Comparison of ENCODE assay signal across 35 cellular contexts in genomic region chr6:143247586-143247985, GRCh38.
"Had no signal": no experiment of that assay in that cellular context is flagged by ENCODE, and none has a peak within 500 bp of the region (broad histone marks: within the 10 kb centered on the region; RNA-seq: fewer than 3 reads in every experiment).

No MANE protein-coding gene starts in this region.

- H3K4me3 Mint-ChIP-seq: activated naive CD4-positive, alpha-beta T cell treated with anti-CD3 and anti-CD28 coated beads for 36 hours; activated naive CD4-positive, alpha-beta T cell treated with anti-CD3 and anti-CD28 coated beads, Interleukin-2, amount 10 ng/mL, durations not matched to agents 7 days and 5 days; activated naive CD4-positive, alpha-beta T cell treated with anti-CD3 and anti-CD28 coated beads, Interleukin-2, amount 50 U/mL, for 24 hours; activated naive CD8-positive, alpha-beta T cell; activated naive CD8-positive, alpha-beta T cell treated with anti-CD3 and anti-CD28 coated beads, Interleukin-2, amount 10 ng/mL, durations not matched to agents 7 days and 5 days; activated T-cell treated with anti-CD3 and anti-CD28 coated beads, Interleukin-2, amount 50 U/mL, for 24 hours; activated T-cell treated with anti-CD3 and anti-CD28 coated beads, Interleukin-2, amount 50 U/mL, for 4 hours; activated T-cell treated with anti-CD3 and anti-CD28 coated beads, Interleukin-2, amount 50 U/mL, for 72 hours; activated T-helper 1 cell treated with anti-CD3 and anti-CD28 coated beads, Interleukin-12 subunit alpha, Interleukin-12 subunit beta, Interleukin-2, Interleukin-4 antibody, amounts not matched to agents 30 ng/mL and 10 ng/mL and 1 ng/mL, durations not matched to agents 14 hours and 24 hours and 36 hours; activated T-helper 17 cell treated with anti-CD3 and anti-CD28 coated beads, Interleukin-2, amount 50 U/mL, for 72 hours; brain; central memory CD8-positive, alpha-beta T cell had no signal

- H3K36me3 Mint-ChIP-seq: activated naive CD4-positive, alpha-beta T cell treated with anti-CD3 and anti-CD28 coated beads, Interleukin-2, amount 10 ng/mL, durations not matched to agents 7 days and 5 days had no signal

- H3K27ac ChIP-seq: adrenal gland, ascending aorta, body of pancreas, brain microvascular endothelial cell, breast epithelium, cardiac muscle cell had no signal

- H3K27ac Mint-ChIP-seq: activated naive CD4-positive, alpha-beta T cell treated with anti-CD3 and anti-CD28 coated beads for 36 hours; activated naive CD4-positive, alpha-beta T cell treated with anti-CD3 and anti-CD28 coated beads, Interleukin-2, amount 10 ng/mL, durations not matched to agents 7 days and 5 days; activated naive CD4-positive, alpha-beta T cell treated with anti-CD3 and anti-CD28 coated beads, Interleukin-2, amount 50 U/mL, for 24 hours; activated naive CD4-positive, alpha-beta T cell treated with anti-CD3 and anti-CD28 coated beads, Interleukin-2, amount 50 U/mL, for 72 hours; activated naive CD8-positive, alpha-beta T cell; activated naive CD8-positive, alpha-beta T cell treated with anti-CD3 and anti-CD28 coated beads, Interleukin-2, amount 10 ng/mL, durations not matched to agents 7 days and 5 days; activated T-cell treated with anti-CD3 and anti-CD28 coated beads, Interleukin-2, amount 50 U/mL, for 24 hours; activated T-cell treated with anti-CD3 and anti-CD28 coated beads, Interleukin-2, amount 50 U/mL, for 72 hours; activated T-helper 1 cell treated with anti-CD3 and anti-CD28 coated beads, Interleukin-12 subunit alpha, Interleukin-12 subunit beta, Interleukin-2, Interleukin-4 antibody, amounts not matched to agents 30 ng/mL and 10 ng/mL and 1 ng/mL, durations not matched to agents 14 hours and 24 hours and 36 hours; activated T-helper 17 cell treated with anti-CD3 and anti-CD28 coated beads, Interleukin-2, amount 50 U/mL, for 72 hours; activated T-helper 2 cell treated with anti-CD3 and anti-CD28 coated beads, Interferon-gamma antibody, Interleukin-2, Interleukin-4, amounts not matched to agents 10 μg/mL and 5 μg/mL and 100 μg/mL, durations not matched to agents 14 hours and 24 hours and 36 hours; brain had no signal

- H3K9me3 ChIP-seq: adrenal gland, ascending aorta, body of pancreas, breast epithelium had no signal

- H3K27me3 ChIP-seq: adrenal gland, ascending aorta, body of pancreas, brain microvascular endothelial cell, breast epithelium, cardiac muscle cell had no signal

- H3K4me1 Mint-ChIP-seq: activated naive CD4-positive, alpha-beta T cell treated with anti-CD3 and anti-CD28 coated beads, Interleukin-2, amount 10 ng/mL, durations not matched to agents 7 days and 5 days; activated naive CD8-positive, alpha-beta T cell treated with anti-CD3 and anti-CD28 coated beads, Interleukin-2, amount 10 ng/mL, durations not matched to agents 7 days and 5 days; activated T-helper 17 cell treated with anti-CD3 and anti-CD28 coated beads, Interleukin-2, amount 50 U/mL, for 72 hours; brain; central memory CD8-positive, alpha-beta T cell had no signal

- H3K36me3 ChIP-seq: adrenal gland, brain microvascular endothelial cell, breast epithelium, cardiac muscle cell had no signal

- H3K9me3 Mint-ChIP-seq: activated naive CD4-positive, alpha-beta T cell treated with anti-CD3 and anti-CD28 coated beads, Interleukin-2, amount 10 ng/mL, durations not matched to agents 7 days and 5 days; activated naive CD4-positive, alpha-beta T cell treated with anti-CD3 and anti-CD28 coated beads, Interleukin-2, amount 50 U/mL, for 24 hours; activated T-cell treated with anti-CD3 and anti-CD28 coated beads, Interleukin-2, amount 50 U/mL, for 72 hours; activated T-helper 17 cell treated with anti-CD3 and anti-CD28 coated beads, Interleukin-2, amount 50 U/mL, for 72 hours; central memory CD8-positive, alpha-beta T cell had no signal

- H3K4me1 ChIP-seq: adrenal gland, ascending aorta, breast epithelium had no signal

- ATAC-seq: body of pancreas had no signal

- DNase-seq: activated effector memory CD4-positive, alpha-beta T cell treated with anti-CD3 and anti-CD28 coated beads, Interleukin-2, amount 50 U/mL, for 16 hours; activated effector memory CD4-positive, alpha-beta T cell treated with Interleukin-2 at 50 U/mL for 16 hours; activated gamma-delta T cell; activated gamma-delta T cell treated with Interleukin-2 at 50 U/mL for 16 hours; activated naive CD4-positive, alpha-beta T cell; activated naive CD4-positive, alpha-beta T cell treated with anti-CD3 and anti-CD28 coated beads, Interleukin-2, amount 10 ng/mL, durations not matched to agents 7 days and 5 days; activated naive CD4-positive, alpha-beta T cell treated with anti-CD3 and anti-CD28 coated beads, Interleukin-2, amount 50 U/mL, for 16 hours; activated naive CD8-positive, alpha-beta T cell treated with anti-CD3 and anti-CD28 coated beads, Interleukin-2, amount 10 ng/mL, durations not matched to agents 7 days and 5 days; activated T-cell treated with anti-CD3 and anti-CD28 coated beads for 4 hours; activated T-cell treated with anti-CD3 and anti-CD28 coated beads, Interleukin-2, amount 50 U/mL, for 1 hour; activated T-cell treated with anti-CD3 and anti-CD28 coated beads, Interleukin-2, amount 50 U/mL, for 24 hours; activated T-cell treated with anti-CD3 and anti-CD28 coated beads, Interleukin-2, amount 50 U/mL, for 4 hours; adrenal gland; amniotic stem cell; amygdala; anterior cingulate cortex; aorta; body of pancreas; brain microvascular endothelial cell; caudate nucleus; central memory CD4-positive, alpha-beta T cell; cerebellar nuclear complex had no signal

- H3K4me3 ChIP-seq: adrenal gland, ascending aorta, body of pancreas, breast epithelium, cardiac muscle cell had no signal

- H3K27me3 Mint-ChIP-seq: activated naive CD4-positive, alpha-beta T cell treated with anti-CD3 and anti-CD28 coated beads, Interleukin-2, amount 10 ng/mL, durations not matched to agents 7 days and 5 days; activated naive CD4-positive, alpha-beta T cell treated with anti-CD3 and anti-CD28 coated beads, Interleukin-2, amount 50 U/mL, for 24 hours; activated naive CD8-positive, alpha-beta T cell; activated naive CD8-positive, alpha-beta T cell treated with anti-CD3 and anti-CD28 coated beads, Interleukin-2, amount 10 ng/mL, durations not matched to agents 7 days and 5 days; activated T-cell treated with anti-CD3 and anti-CD28 coated beads, Interleukin-2, amount 50 U/mL, for 24 hours; activated T-helper 17 cell treated with anti-CD3 and anti-CD28 coated beads, Interleukin-2, amount 50 U/mL, for 72 hours; brain; central memory CD8-positive, alpha-beta T cell had no signal
